10 cellular contexts compared by ENCODE assay signal in genomic region chr11:32154275-32154674, GRCh38.
DNase-seq lines count a peak whose midpoint lies in the region; ATAC-seq and TF ChIP-seq lines count a peak whose summit lies in the region.
"Had no signal": no experiment of that assay in that cellular context is flagged by ENCODE, and none has a peak within 500 bp of the region (broad histone marks: within the 10 kb centered on the region; RNA-seq: fewer than 3 reads in every experiment).

No MANE protein-coding gene starts in this region.

- H3K4me3 ChIP-seq in RWPE2 (ENCODE audit: severe bottlenecking), result no peak overlapping the region
- no peak overlapping the region for H3K4me3 ChIP-seq in hepatocyte

- H3K4me3 Mint-ChIP-seq in HFFc6 (no peak overlapping the region), T-cell (no peak overlapping the region)
- H3K4me3 Mint-ChIP-seq: activated CD8-positive, alpha-beta T cell treated with anti-CD3 and anti-CD28 coated beads, Interleukin-2, amount 10 ng/mL, durations not matched to agents 7 days and 5 days had no signal

- DNase-seq in GM10266 (ENCODE audit: extremely low spot score) (peak; percentile 31), HFFc6 (peak; percentile 43), RWPE2 (ENCODE audit: low spot score) (no peak), hepatocyte (ENCODE audit: low spot score) (no peak), T-cell (no peak), LoVo (ENCODE audit: low spot score) (no peak), cerebellar nuclear complex (lab: John Stamatoyannopoulos, UW) (no peak)
- DNase-seq: activated CD8-positive, alpha-beta T cell treated with anti-CD3 and anti-CD28 coated beads, Interleukin-2, amount 10 ng/mL, durations not matched to agents 7 days and 5 days; NCI-H345 had no signal

- H3K36me3 ChIP-seq in RWPE2 (ENCODE audit: low read depth), result no peaks in the 10 kb centered on the region
- H3K36me3 ChIP-seq in hepatocyte (replicated peaks; ENCODE audit: insufficient read depth, low read depth), result no peaks in the 10 kb centered on the region

- no peaks in the 10 kb centered on the region for H3K9me3 ChIP-seq in RWPE2 (ENCODE audit: severe bottlenecking)
- H3K9me3 ChIP-seq in hepatocyte (ENCODE audit: low read depth), result no peaks in the 10 kb centered on the region

- CTCF ChIA-PET in T-cell (lab: Charles Lee), result interaction anchor here (0.6 to 0.9 kb wide), 2 partner anchors 21 to 334 kb away, joined by 3 read pairs; no protein-coding TSS in a partner anchor

- H2AFZ ChIP-seq in hepatocyte, result no peak overlapping the region

- peaks cover 6% of the 10 kb centered on the region for H3K4me1 Mint-ChIP-seq in HFFc6 (ENCODE audit: low read depth)
- H3K4me1 Mint-ChIP-seq in T-cell, result peaks cover 0 to 2% (median 0%) of the 10 kb centered on the region in 3 donors

- H3K27me3 ChIP-seq in RWPE2 (ENCODE audit: insufficient read depth, poor library complexity, severe bottlenecking) (no peaks in the 10 kb centered on the region), hepatocyte (peaks cover 5% of the 10 kb centered on the region)

- TF ChIP-seq CTCF in GM10266 (IDR thresholded peaks at IDR 0.05; ENCODE audit: control insufficient read depth, insufficient read depth, low read depth, missing control alignments) (peak; percentile 11), HFFc6 (IDR thresholded peaks at IDR 0.05) (peak; percentile 65; the same call in 1 of the 2 replicates), RWPE2 (IDR thresholded peaks at IDR 0.05; ENCODE audit: poor library complexity, severe bottlenecking) (peak; percentile 25), hepatocyte (IDR thresholded peaks at IDR 0.05; ENCODE audit: poor library complexity) (peak; percentile 6)

- ATAC-seq in RWPE2 (ENCODE audit: low read depth) (peak; percentile 61), T-cell (replicated peaks in 1 of 4) (no peak), GM19324 (IDR thresholded peaks at IDR 0.05; ENCODE audit: low FRiP score, unreplicated experiment) (no peak)
- ATAC-seq: activated CD8-positive, alpha-beta T cell treated with anti-CD3 and anti-CD28 coated beads, Interleukin-2, amount 10 ng/mL, durations not matched to agents 7 days and 5 days had no signal

- H3K79me2 ChIP-seq in hepatocyte, result no peaks in the 10 kb centered on the region

- H3K27ac Mint-ChIP-seq in HFFc6 (no peak overlapping the region), T-cell (no peak overlapping the region)
- H3K27ac Mint-ChIP-seq: activated CD8-positive, alpha-beta T cell treated with anti-CD3 and anti-CD28 coated beads, Interleukin-2, amount 10 ng/mL, durations not matched to agents 7 days and 5 days had no signal

- WGBS in hepatocyte (ENCODE audit: low lambda C conversion rate, missing lambda C conversion rate), result 75% methylated on average over 2 of the region's 2 CpGs

- H3K9me2 ChIP-seq in hepatocyte (replicated peaks; ENCODE audit: insufficient read depth), result no peaks in the 10 kb centered on the region

- H3K4me1 ChIP-seq in RWPE2 (ENCODE audit: insufficient read depth, poor library complexity, severe bottlenecking) (no peaks in the 10 kb centered on the region), hepatocyte (ENCODE audit: insufficient read depth) (no peaks in the 10 kb centered on the region)

- H3K36me3 Mint-ChIP-seq in HFFc6 (ENCODE audit: low read depth) (no peaks in the 10 kb centered on the region), T-cell (no peaks in the 10 kb centered on the region)

- H3K27ac ChIP-seq in RWPE2 (ENCODE audit: poor library complexity, severe bottlenecking) (no peak overlapping the region), hepatocyte (no peak overlapping the region)

- H3K9me3 Mint-ChIP-seq in HFFc6, result no peaks in the 10 kb centered on the region
- no peaks in the 10 kb centered on the region for H3K9me3 Mint-ChIP-seq in T-cell

- peaks cover 13% of the 10 kb centered on the region for H3K27me3 Mint-ChIP-seq in HFFc6 (ENCODE audit: insufficient read depth)
- peaks cover 21 to 33% of the 10 kb centered on the region in 2 donors for H3K27me3 Mint-ChIP-seq in T-cell

- no peaks in the 10 kb centered on the region for H4K20me1 ChIP-seq in hepatocyte (ENCODE audit: insufficient read depth, poor library complexity, severe bottlenecking)

- no peak overlapping the region for H3K4me2 ChIP-seq in hepatocyte

- POLR2A ChIA-PET in T-cell (lab: Charles Lee), result no interaction called here

Comparison
In these comparisons a context has a peak if more than half of its experiments do, and no peak if none do; other contexts are left out.
1. DNase-seq: peak in GM10266 (single experiment) and HFFc6 (single experiment); none in RWPE2 (single experiment), hepatocyte (single experiment), T-cell (0 of 34), LoVo (single experiment) and cerebellar nuclear complex (0 of 2).
2. CTCF ChIP-seq: peak in every context shown above with its lines; median percentile 65 in HFFc6; 25 in RWPE2; 11 in GM10266; 6 in hepatocyte.